ENCODE assay signal across 21 cellular contexts in the genomic region with DNA sequence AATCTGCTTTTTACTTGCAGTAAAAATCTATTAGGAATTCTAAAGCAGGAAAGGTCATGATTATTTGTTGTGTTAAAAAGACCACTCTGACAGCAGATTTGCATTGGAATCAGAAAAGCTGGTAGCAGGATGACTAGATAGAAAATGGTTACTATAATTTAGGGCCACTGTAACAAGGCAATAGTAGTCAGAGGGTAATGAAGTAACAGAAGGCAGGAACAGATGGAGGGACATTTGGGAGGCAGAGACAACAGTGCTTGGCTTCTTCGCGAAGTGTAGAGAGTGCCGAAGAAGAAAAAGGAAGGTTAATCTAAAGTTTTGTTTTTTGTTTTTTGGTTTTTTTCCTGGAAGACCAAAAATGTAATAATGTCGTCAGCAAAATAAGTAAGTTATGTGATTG.
DNase-seq lines count a peak whose midpoint lies in the region; ATAC-seq and TF ChIP-seq lines count a peak whose summit lies in the region.
"Had no signal": no experiment of that assay in that cellular context is flagged by ENCODE, and none has a peak within 500 bp of the region (broad histone marks: within the 10 kb centered on the region; RNA-seq: fewer than 3 reads in every experiment).

No MANE protein-coding gene starts in this region.

- H3K4me3 ChIP-seq in HUES6 (ENCODE audit: low read depth, low read length), result no peak overlapping the region
- H3K4me3 ChIP-seq: GM12878 had no signal

- H3K27ac Mint-ChIP-seq in chondrocyte (ENCODE audit: unreplicated experiment), result peak overlapping the region; percentile 37
- H3K27ac Mint-ChIP-seq: CD4-positive, alpha-beta T cell; HFFc6 had no signal

- DNase-seq in Ammon's horn (ENCODE audit: low spot score), result peak; percentile 38
- peak; percentile 56 for DNase-seq in NCI-H524 treated with DMSO at 0.1 percent for 48 hours (lab: John Stamatoyannopoulos, UW)
- no peak for DNase-seq in chondrocyte (ENCODE audit: low spot score)
- DNase-seq in stimulated activated naive CD8-positive, alpha-beta T cell treated with anti-CD3 and anti-CD28 coated beads, Interleukin-15, Interleukin-2, amounts not matched to agents 100 U/mL and 50 U/mL, for 24 hours, result no peak
- no peak for DNase-seq in effector CD8-positive, alpha-beta T cell (lab: John Stamatoyannopoulos, UW)
- DNase-seq: Caco-2; CD4-positive, alpha-beta T cell; HFFc6; KBM-7; NCI-H1105; NCI-H226; NCI-H774; PC-3; RPMI8226; SHP77 treated with DMSO at 0.1 percent for 48 hours had no signal

- H3K36me3 Mint-ChIP-seq in chondrocyte (ENCODE audit: low read depth), result no peaks in the 10 kb centered on the region

- no peak overlapping the region for H3K9ac ChIP-seq in HUES6 (ENCODE audit: low read length)

- no peaks in the 10 kb centered on the region for H3K9me3 Mint-ChIP-seq in chondrocyte (ENCODE audit: low read depth)
- H3K9me3 Mint-ChIP-seq: HFFc6 had no signal

- no peaks in the 10 kb centered on the region for H3K9me3 ChIP-seq in HUES6 (ENCODE audit: control insufficient read depth, insufficient read depth, low read depth, low read length)
- H3K9me3 ChIP-seq: Caco-2 had no signal

- no peak overlapping the region for H3K4me3 Mint-ChIP-seq in chondrocyte (ENCODE audit: unreplicated experiment)
- H3K4me3 Mint-ChIP-seq: CD4-positive, alpha-beta T cell; HFFc6 had no signal

- 0 out of 2 replicates have a peak overlapping the region, but pooled peaks have one; percentile 23 for H3K27ac ChIP-seq in HUES6 (ENCODE audit: low read depth, low read length)

- peaks cover 55% of the 10 kb centered on the region for H3K4me1 Mint-ChIP-seq in chondrocyte (ENCODE audit: low read depth)

- H3K27me3 ChIP-seq in HUES6 (ENCODE audit: control insufficient read depth, insufficient read depth, low read length), result no peaks in the 10 kb centered on the region

- H3K36me3 ChIP-seq in HUES6 (ENCODE audit: control insufficient read depth, insufficient read depth, low read length), result no peaks in the 10 kb centered on the region

- no peaks in the 10 kb centered on the region for H3K27me3 Mint-ChIP-seq in chondrocyte (ENCODE audit: low read depth)
- H3K27me3 Mint-ChIP-seq: CD4-positive, alpha-beta T cell had no signal

- TF ChIP-seq CTCF in chondrocyte (IDR thresholded peaks at IDR 0.05), result no peak

- no peak for ATAC-seq in stimulated activated naive CD8-positive, alpha-beta T cell treated with anti-CD3 and anti-CD28 coated beads, Interleukin-15, Interleukin-2, amounts not matched to agents 100 U/mL and 50 U/mL, for 24 hours
- ATAC-seq in HG03460 (IDR thresholded peaks at IDR 0.05; ENCODE audit: unreplicated experiment), result no peak
- no peak for ATAC-seq in GM18498 (IDR thresholded peaks at IDR 0.05; ENCODE audit: unreplicated experiment)
- ATAC-seq: GM12878, HepG2, PC-3, SK-N-SH treated with all-trans-retinoic acid at 6 μM for 48 hours had no signal

- peaks cover 3% of the 10 kb centered on the region; the same call in 1 of the 2 replicates for H3K4me1 ChIP-seq in HUES6 (ENCODE audit: control insufficient read depth, insufficient read depth, low read length)
- H3K4me1 ChIP-seq: Caco-2 had no signal

Comparison
In these comparisons a context has a peak if more than half of its experiments do, and no peak if none do; other contexts are left out.
1. DNase-seq: peak in Ammon's horn (single experiment) and NCI-H524 treated with DMSO at 0.1 percent for 48 hours (single experiment); none in chondrocyte (single experiment), stimulated activated naive CD8-positive, alpha-beta T cell treated with anti-CD3 and anti-CD28 coated beads, Interleukin-15, Interleukin-2, amounts not matched to agents 100 U/mL and 50 U/mL, for 24 hours (single experiment) and effector CD8-positive, alpha-beta T cell (single experiment).